ENCODE assay signal across 8 cellular contexts in genomic region chr6:107657755-107658461, GRCh38.
DNase-seq lines count a peak whose midpoint lies in the region; ATAC-seq and TF ChIP-seq lines count a peak whose summit lies in the region.

No MANE protein-coding gene starts in this region.

- H3K9me3 ChIP-seq in liver (ENCODE audit: control insufficient read depth in 4 of 4, low read length in 3 of 4), result no peaks in the 10 kb centered on the region

- no peak overlapping the region for H3K4me3 ChIP-seq in liver (ENCODE audit: low read depth in 1 of 3, low read length in 3 of 3)

- H3K27ac Mint-ChIP-seq in stimulated activated naive CD8-positive, alpha-beta T cell treated with anti-CD3 and anti-CD28 coated beads, Interleukin-15, Interleukin-2, amounts not matched to agents 100 ng/mL and 50 ng/mL, for 24 hours, result peak overlapping the region; percentile 79

- H3K9me3 Mint-ChIP-seq in stimulated activated naive CD8-positive, alpha-beta T cell treated with anti-CD3 and anti-CD28 coated beads, Interleukin-15, Interleukin-2, amounts not matched to agents 100 ng/mL and 50 ng/mL, for 24 hours, result no peaks in the 10 kb centered on the region

- H3K36me3 ChIP-seq in liver (ENCODE audit: control insufficient read depth in 4 of 4, insufficient read depth in 3 of 4, low read depth in 1 of 4, low read length in 3 of 4), result no peaks in the 10 kb centered on the region

- no peak overlapping the region for H3K27ac ChIP-seq in liver (ENCODE audit: low read depth in 1 of 2, low read length in 2 of 2)

- peak in 1 of 2 donors; percentile 28 for TF ChIP-seq RAD21 in liver (IDR thresholded peaks at IDR 0.05)

- H3K27me3 ChIP-seq in liver (ENCODE audit: control insufficient read depth in 4 of 4, insufficient read depth in 4 of 4, low read length in 3 of 4), result no peaks in the 10 kb centered on the region

- H3K9ac ChIP-seq in liver (ENCODE audit: low read depth in 1 of 2, low read length in 2 of 2), result no peak overlapping the region

- H3K4me1 Mint-ChIP-seq in stimulated activated naive CD8-positive, alpha-beta T cell treated with anti-CD3 and anti-CD28 coated beads, Interleukin-15, Interleukin-2, amounts not matched to agents 100 ng/mL and 50 ng/mL, for 24 hours (ENCODE audit: low read depth), result peaks cover 43% of the 10 kb centered on the region

- H3K36me3 Mint-ChIP-seq in stimulated activated naive CD8-positive, alpha-beta T cell treated with anti-CD3 and anti-CD28 coated beads, Interleukin-15, Interleukin-2, amounts not matched to agents 100 ng/mL and 50 ng/mL, for 24 hours (ENCODE audit: low read depth), result no peaks in the 10 kb centered on the region

- DNase-seq in COLO668 (lab: John Stamatoyannopoulos, UW; ENCODE audit: unreplicated experiment) (peak; percentile 73), SIG-M5 treated with dmso at 0.1 percent for 504 hours (lab: John Stamatoyannopoulos, UW; ENCODE audit: unreplicated experiment) (peak; percentile 96), amniotic stem cell (lab: John Stamatoyannopoulos, UW) (peak; percentile 37), GDM1 (lab: John Stamatoyannopoulos, UW) (no peak)

- ATAC-seq in GM19397 (IDR thresholded peaks at IDR 0.05; ENCODE audit: unreplicated experiment) (peak; percentile 93), HG03442 (IDR thresholded peaks at IDR 0.05; ENCODE audit: unreplicated experiment) (peak; percentile 89)

- peaks cover 0 to 7% (median 2%) of the 10 kb centered on the region in 4 donors for H3K4me1 ChIP-seq in liver (ENCODE audit: control insufficient read depth in 4 of 4, insufficient read depth in 4 of 4, low read length in 3 of 4)

- H3K4me3 Mint-ChIP-seq in stimulated activated naive CD8-positive, alpha-beta T cell treated with anti-CD3 and anti-CD28 coated beads, Interleukin-15, Interleukin-2, amounts not matched to agents 100 ng/mL and 50 ng/mL, for 24 hours, result peak overlapping the region; percentile 57

- TF ChIP-seq CTCF in liver (IDR thresholded peaks at IDR 0.05; ENCODE audit: low read depth, low read length, missing input control), result peak; percentile 3

- H3K27me3 Mint-ChIP-seq in stimulated activated naive CD8-positive, alpha-beta T cell treated with anti-CD3 and anti-CD28 coated beads, Interleukin-15, Interleukin-2, amounts not matched to agents 100 ng/mL and 50 ng/mL, for 24 hours, result no peaks in the 10 kb centered on the region

- 80% methylated on average over 17 of the region's 17 CpGs for WGBS in liver

TF ChIP-seq in liver, 16 proteins besides CTCF, POLR2A, EP300 and RAD21:
- peak; percentile 13 for TF ChIP-seq SP1 (IDR thresholded peaks at IDR 0.05)
- TF ChIP-seq MAX (IDR thresholded peaks at IDR 0.05), result no peak
